In the genomic region with DNA sequence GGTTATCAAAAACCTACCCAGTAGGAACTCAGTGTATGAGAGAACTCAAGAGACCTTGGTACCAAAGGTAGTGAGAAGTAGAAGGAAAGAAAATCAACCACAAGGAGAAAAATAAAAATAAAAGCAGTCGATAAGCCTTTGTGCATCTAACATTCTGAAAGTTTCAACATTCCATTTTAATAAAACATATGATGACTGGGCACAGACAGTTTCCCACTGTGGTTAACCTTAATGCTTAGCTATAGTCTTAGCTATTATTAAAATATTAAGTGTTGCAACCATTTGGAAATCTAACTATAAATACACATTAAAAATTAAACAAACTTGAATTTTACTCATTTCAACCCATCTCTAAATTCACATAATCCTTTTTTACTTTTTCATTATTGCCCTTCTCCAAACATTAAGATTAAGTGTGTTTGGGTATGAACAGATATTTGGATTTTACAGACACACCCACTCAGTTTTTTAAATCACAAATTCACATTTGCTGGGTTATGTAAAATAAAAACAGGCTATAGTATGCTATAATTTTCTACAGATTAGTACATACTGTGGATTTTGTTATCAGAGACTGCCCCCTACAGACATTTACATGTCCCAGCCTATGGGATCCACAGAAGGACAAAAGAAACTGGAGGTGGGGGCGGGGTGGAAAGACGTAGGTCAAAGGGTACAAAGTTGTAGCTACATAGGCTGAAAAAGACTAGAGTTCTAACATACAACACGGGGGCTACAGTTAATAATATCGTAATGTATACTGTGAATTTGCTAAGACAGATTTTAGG, we compare ENCODE assay signal across 8 cellular contexts. TPM values are rescaled to one million over a fixed set of nuclear protein-coding genes. Genes with fewer than 3 reads are reported as not detected.
A peak's percentile ranks its signal among the peaks of the same experiment; 100 is the strongest.
DNase-seq lines count a peak whose midpoint lies in the region; ATAC-seq and TF ChIP-seq lines count a peak whose summit lies in the region.

No MANE protein-coding gene starts in this region.

- H3K27ac ChIP-seq in left lung, result no peak overlapping the region

- H3K4me3 ChIP-seq in left lung, result no peak overlapping the region

- DNase-seq in Daoy (ENCODE audit: low read depth) (peak; percentile 27), KBM-7 (peak; percentile 72), left lung (no peak), hypothalamus (lab: John Stamatoyannopoulos, UW) (no peak), left lobe of liver (ENCODE audit: low spot score) (no peak), NCI-H2029 (lab: John Stamatoyannopoulos, UW) (no peak), NCI-H345 treated with DMSO at 0.1 percent for 48 hours (lab: John Stamatoyannopoulos, UW; ENCODE audit: unreplicated experiment) (no peak)
- DNase-seq in activated CD4-positive, alpha-beta T cell treated with anti-CD3 and anti-CD28 coated beads, Interleukin-2, amount 50 U/mL, for 4 hours, result peak; percentile 3 to 23

- H3K9me3 ChIP-seq in left lung, result no peaks in the 10 kb centered on the region

- in situ Hi-C loops in KBM-7 (cut with MboI; ENCODE audit: low pct_unique_long_range_greater_than_20kb, low sequenced_read_pairs), result loop anchor here (25.0 kb wide), 1 partner anchor 591 kb away; no protein-coding TSS in a partner anchor

- H3K4me1 ChIP-seq in left lung, result peaks cover 0 to 4% of the 10 kb centered on the region in 2 donors

- ATAC-seq in left lung (peak; percentile 68), left lobe of liver (no peak)

- H3K36me3 ChIP-seq in left lung, result peaks cover 0 to 12% of the 10 kb centered on the region in 2 donors

- intact Hi-C loops in left lung (cut with DNase I), result no loop called here

- no peaks in the 10 kb centered on the region for H3K27me3 ChIP-seq in left lung

- peak in 1 of 2 donors; percentile 35 for TF ChIP-seq CTCF in left lung (IDR thresholded peaks at IDR 0.05)

RNA-seq across cellular contexts. Expression of a gene that starts 32.8 kb away (rescaled TPM):
- 28.3 and 41.3 TPM in 2 replicates for total RNA-seq in Daoy (2014; rRNA removed; shearing (Covaris generic))
- total RNA-seq in left lung (10 to 100 TPM; 13.4 to 18.2 TPM), left lobe of liver (7.1 TPM)

Comparison
In these comparisons a context has a peak if more than half of its experiments do, and no peak if none do; other contexts are left out.
1. DNase-seq: peak in Daoy (single experiment), KBM-7 (single experiment) and activated CD4-positive, alpha-beta T cell treated with anti-CD3 and anti-CD28 coated beads, Interleukin-2, amount 50 U/mL, for 4 hours (2 of 2); none in left lung (0 of 2), hypothalamus (0 of 51), left lobe of liver (single experiment), NCI-H2029 (single experiment) and NCI-H345 treated with DMSO at 0.1 percent for 48 hours (single experiment).